Comparison of ENCODE assay signal across 8 cellular contexts in genomic region chr6:137233561-137234504, GRCh38. TPM values are rescaled to one million over a fixed set of nuclear protein-coding genes. Genes with fewer than 3 reads are reported as not detected.
DNase-seq lines count a peak whose midpoint lies in the region; ATAC-seq and TF ChIP-seq lines count a peak whose summit lies in the region.

No MANE protein-coding gene starts in this region.

- POLR2A ChIA-PET in naive thymus-derived CD8-positive, alpha-beta T cell (lab: Charles Lee), result no interaction called here
- POLR2A ChIA-PET in HEK293T (lab: Yijun Ruan, JAX), result no interaction called here

- peak; percentile 69 for DNase-seq in GM04503 (ENCODE audit: low read depth)
- peak; percentile 90 for DNase-seq in OCI-M1 (lab: John Stamatoyannopoulos, UW)
- peak; percentile 90 for DNase-seq in dermis blood vessel endothelial cell
- no peak for DNase-seq in naive thymus-derived CD8-positive, alpha-beta T cell
- DNase-seq in HEK293T (ENCODE audit: extremely low spot score), result no peak

- CTCF ChIA-PET in HEK293T (lab: Yijun Ruan, JAX), result no interaction called here

- H3K27me3 Mint-ChIP-seq in naive thymus-derived CD8-positive, alpha-beta T cell, result no peaks in the 10 kb centered on the region

- peaks cover 0 to 6% (median 4%) of the 10 kb centered on the region in 9 donors for H3K9me3 Mint-ChIP-seq in naive thymus-derived CD8-positive, alpha-beta T cell

- no peak for ATAC-seq in naive thymus-derived CD8-positive, alpha-beta T cell
- ATAC-seq in HG03095 (IDR thresholded peaks at IDR 0.05; ENCODE audit: unreplicated experiment) (no peak), GM19452 (IDR thresholded peaks at IDR 0.05; ENCODE audit: unreplicated experiment) (no peak), HG03469 (IDR thresholded peaks at IDR 0.05; ENCODE audit: unreplicated experiment) (no peak)

- peak overlapping the region in 8 of 10 donors; percentile 21 to 59 (median 48) for H3K4me3 Mint-ChIP-seq in naive thymus-derived CD8-positive, alpha-beta T cell

- peaks cover 17 to 70% (median 47%) of the 10 kb centered on the region in 4 donors for H3K4me1 Mint-ChIP-seq in naive thymus-derived CD8-positive, alpha-beta T cell

- H3K27ac Mint-ChIP-seq in naive thymus-derived CD8-positive, alpha-beta T cell, result peak overlapping the region in 6 of 10 donors; percentile 1 to 70 (median 43)

- peaks cover 0 to 7% (median 2%) of the 10 kb centered on the region in 3 donors for H3K36me3 Mint-ChIP-seq in naive thymus-derived CD8-positive, alpha-beta T cell

TF ChIP-seq in HEK293T, 16 proteins besides CTCF, POLR2A, EP300 and RAD21:
- TF ChIP-seq FOXA1 (IDR thresholded peaks at IDR 0.05) (no peak), SUZ12 (IDR thresholded peaks at IDR 0.05) (no peak), FOXK2 (IDR thresholded peaks at IDR 0.05) (no peak), ARNT (IDR thresholded peaks at IDR 0.05) (no peak), HDGF (IDR thresholded peaks at IDR 0.05; ENCODE audit: borderline replicate concordance) (no peak), ZNF384 (IDR thresholded peaks at IDR 0.05) (no peak), NFRKB (IDR thresholded peaks at IDR 0.05) (no peak), ELF4 (IDR thresholded peaks at IDR 0.05) (no peak)

RNA-seq across cellular contexts. Expression of gene IFNGR1, which starts 14.6 kb away (rescaled TPM):
- total RNA-seq in dermis blood vessel endothelial cell, result 105 and 117 TPM in 2 replicates
- total RNA-seq in naive thymus-derived CD8-positive, alpha-beta T cell, result 10 to 100 TPM; 26.3 to 30.1 TPM
- 10 to 100 TPM; 19.4 to 36.6 (median 28.4) TPM for polyA plus RNA-seq in naive thymus-derived CD8-positive, alpha-beta T cell

Comparison
In these comparisons a context has a peak if more than half of its experiments do, and no peak if none do; other contexts are left out.
1. DNase-seq: peak in GM04503 (single experiment), OCI-M1 (single experiment) and dermis blood vessel endothelial cell (single experiment); none in naive thymus-derived CD8-positive, alpha-beta T cell (0 of 10) and HEK293T (single experiment).